ENCODE assay signal across 18 cellular contexts in the genomic region with DNA sequence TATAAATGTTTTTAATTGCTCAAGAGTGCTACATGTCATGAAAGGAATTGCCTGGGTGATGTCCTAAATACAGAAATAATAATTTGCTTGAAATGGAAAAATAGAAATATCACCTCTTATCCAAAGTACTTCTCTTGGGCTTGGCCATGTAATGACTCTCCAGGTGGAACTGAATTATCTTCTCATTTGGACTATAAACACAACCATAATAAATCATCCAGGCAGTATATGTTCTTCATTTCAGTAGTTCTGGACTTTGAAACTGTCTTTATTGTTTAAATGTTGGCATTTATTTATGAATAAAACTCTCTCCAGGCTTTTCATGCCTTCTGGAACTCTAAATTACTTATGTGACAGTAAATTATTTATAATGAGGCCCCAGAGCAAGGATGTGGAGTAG. TPM values are rescaled to one million over a fixed set of nuclear protein-coding genes. Genes with fewer than 3 reads are reported as not detected.
A peak's percentile ranks its signal among the peaks of the same experiment; 100 is the strongest.
DNase-seq lines count a peak whose midpoint lies in the region; ATAC-seq and TF ChIP-seq lines count a peak whose summit lies in the region.
"Had no signal": no experiment of that assay in that cellular context is flagged by ENCODE, and none has a peak within 500 bp of the region (broad histone marks: within the 10 kb centered on the region; RNA-seq: fewer than 3 reads in every experiment).

No MANE protein-coding gene starts in this region.

- no peaks in the 10 kb centered on the region for H3K27me3 ChIP-seq in smooth muscle cell (ENCODE audit: low read depth)
- H3K27me3 ChIP-seq: BLaER1 had no signal

- ATAC-seq in GM21723 (IDR thresholded peaks at IDR 0.05; ENCODE audit: unreplicated experiment) (no peak), HG03460 (IDR thresholded peaks at IDR 0.05; ENCODE audit: unreplicated experiment) (no peak)
- ATAC-seq: A549; CD8-positive, alpha-beta T cell had no signal

- H3K36me3 Mint-ChIP-seq in CD14-positive monocyte: peaks cover 0 to 5% of the 10 kb centered on the region in 2 donors

- H3K4me3 ChIP-seq in mesodermal cell (ENCODE audit: extremely low read depth, insufficient read depth, low read length, poor library complexity, severe bottlenecking) (no peak overlapping the region), smooth muscle cell (no peak overlapping the region)
- H3K4me3 ChIP-seq: A549, BLaER1 had no signal

- H4K20me1 ChIP-seq in smooth muscle cell (ENCODE audit: low read depth): no peaks in the 10 kb centered on the region
- H4K20me1 ChIP-seq: BLaER1 had no signal

- H2AFZ ChIP-seq in smooth muscle cell (ENCODE audit: low read depth): no peak overlapping the region

- intact Hi-C loops in CD14-positive monocyte (cut with micrococcal nuclease): loop anchor here (2.0 to 5.0 kb wide), 2 partner anchors 29 to 34 kb away; no protein-coding TSS in a partner anchor

- peaks cover 9% of the 10 kb centered on the region for H3K4me1 ChIP-seq in mesodermal cell (ENCODE audit: control insufficient read depth, insufficient read depth, low read length, poor library complexity, severe bottlenecking)
- H3K4me1 ChIP-seq in smooth muscle cell (ENCODE audit: low read depth): no peaks in the 10 kb centered on the region
- H3K4me1 ChIP-seq: A549, BLaER1 had no signal

- H3K27ac Mint-ChIP-seq in CD14-positive monocyte: peak overlapping the region in 5 of 7 donors; percentile 84 to 95 (median 92)
- H3K27ac Mint-ChIP-seq: CD8-positive, alpha-beta T cell had no signal

- H3K9me3 Mint-ChIP-seq in CD14-positive monocyte: peaks cover 0 to 3% (median 0%) of the 10 kb centered on the region in 7 donors
- H3K9me3 Mint-ChIP-seq: CD8-positive, alpha-beta T cell; H9 had no signal

- H3K27ac ChIP-seq in cingulate gyrus (ENCODE audit: low read depth, low read length) (peak overlapping the region; percentile 32), mesodermal cell (ENCODE audit: low read depth, low read length, severe bottlenecking) (peak overlapping the region; percentile 86), smooth muscle cell (ENCODE audit: low read depth) (peak overlapping the region; percentile 94)
- H3K27ac ChIP-seq: 22Rv1, A549, BLaER1, HL-60 had no signal

- TF ChIP-seq CTCF in CD14-positive monocyte (IDR thresholded peaks at IDR 0.05) (no peak), smooth muscle cell (IDR thresholded peaks at IDR 0.05; ENCODE audit: borderline replicate concordance, insufficient read depth, poor library complexity, severe bottlenecking) (no peak)

- peaks cover 33% of the 10 kb centered on the region for H3K4me1 Mint-ChIP-seq in CD14-positive monocyte

- H3K4me3 Mint-ChIP-seq in CD14-positive monocyte: no peak overlapping the region
- H3K4me3 Mint-ChIP-seq: CD8-positive, alpha-beta T cell; H9 had no signal

- H3K9me3 ChIP-seq in mesodermal cell (ENCODE audit: control insufficient read depth, low read length) (no peaks in the 10 kb centered on the region), smooth muscle cell (replicated peaks; ENCODE audit: low read depth) (no peaks in the 10 kb centered on the region)
- H3K9me3 ChIP-seq: A549, BLaER1 had no signal

- H3K36me3 ChIP-seq in mesodermal cell (ENCODE audit: control insufficient read depth, insufficient read depth, low read length) (peaks cover 9% of the 10 kb centered on the region), smooth muscle cell (ENCODE audit: low read depth) (no peaks in the 10 kb centered on the region)

- H3F3A ChIP-seq in smooth muscle cell (ENCODE audit: low read depth): peaks cover 12% of the 10 kb centered on the region

- peak overlapping the region; percentile 76 for H3K4me2 ChIP-seq in smooth muscle cell
- H3K4me2 ChIP-seq: A549, BLaER1 had no signal

- DNase-seq in CD14-positive monocyte (ENCODE audit: low spot score) (no peak), smooth muscle cell (lab: John Stamatoyannopoulos, UW; ENCODE audit: unreplicated experiment) (no peak), HCEC 1CT (no peak), NCI-H1105 treated with DMSO at 0.1 percent for 48 hours (lab: John Stamatoyannopoulos, UW) (no peak)
- DNase-seq: Calu3; CD8-positive, alpha-beta T cell; DMS79 treated with DMSO at 0.1 percent for 48 hours; GF-D8; H9 had no signal

- peak overlapping the region; percentile 79 for H3K9ac ChIP-seq in smooth muscle cell (ENCODE audit: low read depth)
- H3K9ac ChIP-seq: BLaER1 had no signal

- H3K79me2 ChIP-seq in smooth muscle cell (ENCODE audit: low read depth): no peaks in the 10 kb centered on the region

- no peaks in the 10 kb centered on the region for H3K27me3 Mint-ChIP-seq in CD14-positive monocyte (ENCODE audit: low read depth in 3 of 3)

RNA-seq across cellular contexts. Expression of gene OXER1, which starts 40.5 kb away (rescaled TPM):
- polyA plus RNA-seq in CD14-positive monocyte: 1 to 10 TPM; 3.8 to 5.7 TPM
- polyA plus RNA-seq in mesodermal cell (2013, experiment 1 of 2): 2.3 TPM
- 1.6 TPM for polyA plus RNA-seq in mesodermal cell (2013, experiment 2 of 2)
- 0.54 TPM in 1 of 2 replicates, not detected in the other for total RNA-seq in smooth muscle cell
- polyA plus RNA-seq in smooth muscle cell: 2.2 and 2.6 TPM in 2 replicates
- total RNA-seq: HT1080 had no signal
- polyA plus RNA-seq: A549 had no signal

Comparison
In these comparisons a context has a peak if more than half of its experiments do, and no peak if none do; other contexts are left out.
1. H3K27ac ChIP-seq: peak in every context shown above with its lines; median percentile 94 in smooth muscle cell; 86 in mesodermal cell; 32 in cingulate gyrus.